ENCODE assay signal across 9 cellular contexts in the genomic region with DNA sequence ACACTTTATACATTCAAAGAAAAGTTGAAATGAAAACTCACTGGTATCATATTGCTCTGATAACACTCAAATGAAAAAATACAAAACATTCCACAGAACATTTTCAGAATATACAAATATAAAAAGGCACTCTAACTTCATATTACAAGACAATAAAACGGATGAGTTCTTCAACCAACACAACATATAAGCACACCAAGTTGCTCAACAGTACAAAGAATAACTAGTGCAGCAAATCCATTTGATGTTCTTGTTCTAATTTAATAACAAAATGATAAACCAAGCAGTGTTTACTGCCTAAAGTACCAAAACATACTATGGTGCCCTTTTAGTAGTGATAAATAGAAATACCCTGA.
DNase-seq lines count a peak whose midpoint lies in the region; ATAC-seq, FAIRE-seq and TF ChIP-seq lines count a peak whose summit lies in the region.
"Had no signal": no experiment of that assay in that cellular context is flagged by ENCODE, and none has a peak within 500 bp of the region (broad histone marks: within the 10 kb centered on the region; RNA-seq: fewer than 3 reads in every experiment).

No MANE protein-coding gene starts in this region.

- peak overlapping the region; percentile 86 for H3K27ac Mint-ChIP-seq in activated T-helper 2 cell treated with anti-CD3 and anti-CD28 coated beads, Interferon-gamma antibody, Interleukin-2, Interleukin-4, amounts not matched to agents 10 μg/mL and 5 μg/mL and 100 μg/mL, durations not matched to agents 14 hours and 24 hours and 36 hours

- H3K36me3 ChIP-seq in HEK293 (ENCODE audit: control insufficient read depth in 2 of 2, insufficient read depth in 1 of 2, low read length in 2 of 2) (no peaks in the 10 kb centered on the region), mesenchymal stem cell (ENCODE audit: control insufficient read depth in 1 of 2, insufficient read depth in 2 of 2, low read depth in 1 of 2, low read length in 2 of 2) (no peaks in the 10 kb centered on the region)

- no peak overlapping the region for H3K14ac ChIP-seq in mesenchymal stem cell (ENCODE audit: low read length in 2 of 2)

- FAIRE-seq in A204.1 (lab: Jason Lieb, UNC), result peak; percentile 30

- no peak overlapping the region for H4K91ac ChIP-seq in mesenchymal stem cell (ENCODE audit: low read length)

- no peak overlapping the region for H3K4me2 ChIP-seq in mesenchymal stem cell (ENCODE audit: low read length, poor library complexity, severe bottlenecking)

- no peak overlapping the region for H2AK5ac ChIP-seq in mesenchymal stem cell (ENCODE audit: low read length, severe bottlenecking)

- no peak overlapping the region for H2BK15ac ChIP-seq in mesenchymal stem cell (ENCODE audit: low read depth, poor library complexity, severe bottlenecking)

- H3K27me3 ChIP-seq in mesenchymal stem cell (ENCODE audit: control insufficient read depth in 1 of 2, insufficient read depth in 1 of 2, low read length in 2 of 2), result no peaks in the 10 kb centered on the region

- no peak overlapping the region for H2BK120ac ChIP-seq in mesenchymal stem cell (ENCODE audit: low read depth, low read length)

- 67% methylated on average over 1 of the region's 1 CpG for WGBS in mesenchymal stem cell

- no peak overlapping the region for H3K18ac ChIP-seq in mesenchymal stem cell (ENCODE audit: low read depth in 1 of 2, low read length in 2 of 2)

- no peaks in the 10 kb centered on the region for H3K79me1 ChIP-seq in mesenchymal stem cell (replicated peaks; ENCODE audit: low read length, poor library complexity, severe bottlenecking)

- DNase-seq in activated T-helper 2 cell treated with anti-CD3 and anti-CD28 coated beads, Interferon-gamma antibody, Interleukin-2, Interleukin-4, amounts not matched to agents 10 μg/mL and 5 μg/mL and 100 μg/mL, durations not matched to agents 14 hours and 24 hours and 36 hours (ENCODE audit: low spot score), result no peak
- DNase-seq in mesenchymal stem cell, result no peak
- no peak for DNase-seq in hippocampal formation (lab: John Stamatoyannopoulos, UW)
- DNase-seq in GM03348 (ENCODE audit: low spot score), result no peak
- DNase-seq: activated CD8-positive, alpha-beta memory T cell treated with anti-CD3 and anti-CD28 coated beads, Interleukin-2, amount 50 U/mL, for 4 hours had no signal

- no peak for TF ChIP-seq CTCF in HEK293 (tag by site-specific recombination; IDR thresholded peaks at IDR 0.05)

- H3K4ac ChIP-seq in mesenchymal stem cell (ENCODE audit: low read depth in 1 of 2, low read length in 2 of 2), result no peak overlapping the region

- no peak overlapping the region for H3K4me3 Mint-ChIP-seq in activated T-helper 2 cell treated with anti-CD3 and anti-CD28 coated beads, Interferon-gamma antibody, Interleukin-2, Interleukin-4, amounts not matched to agents 10 μg/mL and 5 μg/mL and 100 μg/mL, durations not matched to agents 14 hours and 24 hours and 36 hours (ENCODE audit: low read depth)

- H3K27ac ChIP-seq in HEK293 (ENCODE audit: extremely low read depth, low read depth, low read length), result 0 out of 2 replicates have a peak overlapping the region, but pooled peaks have one; percentile 55
- H3K27ac ChIP-seq in mesenchymal stem cell (ENCODE audit: low read length, poor library complexity, severe bottlenecking), result no peak overlapping the region

- H2AFZ ChIP-seq in mesenchymal stem cell (ENCODE audit: low read depth, low read length), result no peak overlapping the region

- H3K9me3 Mint-ChIP-seq in activated T-helper 2 cell treated with anti-CD3 and anti-CD28 coated beads, Interferon-gamma antibody, Interleukin-2, Interleukin-4, amounts not matched to agents 10 μg/mL and 5 μg/mL and 100 μg/mL, durations not matched to agents 14 hours and 24 hours and 36 hours, result peaks cover 11% of the 10 kb centered on the region

- H3K23ac ChIP-seq in mesenchymal stem cell (ENCODE audit: low read length in 2 of 2), result no peak overlapping the region

- H4K8ac ChIP-seq in mesenchymal stem cell (ENCODE audit: low read length), result no peak overlapping the region

- H3K4me1 Mint-ChIP-seq in activated T-helper 2 cell treated with anti-CD3 and anti-CD28 coated beads, Interferon-gamma antibody, Interleukin-2, Interleukin-4, amounts not matched to agents 10 μg/mL and 5 μg/mL and 100 μg/mL, durations not matched to agents 14 hours and 24 hours and 36 hours (ENCODE audit: low read depth), result peaks cover 57% of the 10 kb centered on the region

- peaks cover 82% of the 10 kb centered on the region for H3K36me3 Mint-ChIP-seq in activated T-helper 2 cell treated with anti-CD3 and anti-CD28 coated beads, Interferon-gamma antibody, Interleukin-2, Interleukin-4, amounts not matched to agents 10 μg/mL and 5 μg/mL and 100 μg/mL, durations not matched to agents 14 hours and 24 hours and 36 hours (ENCODE audit: low read depth)

- H3K9ac ChIP-seq in mesenchymal stem cell (ENCODE audit: low read length), result peak overlapping the region; percentile 89

- intact Hi-C loops in activated T-helper 2 cell treated with anti-CD3 and anti-CD28 coated beads, Interferon-gamma antibody, Interleukin-2, Interleukin-4, amounts not matched to agents 10 μg/mL and 5 μg/mL and 100 μg/mL, durations not matched to agents 14 hours and 24 hours and 36 hours (cut with micrococcal nuclease), result loop anchor here (5.0 to 10.0 kb wide), 2 partner anchors 190 to 742 kb away; a partner anchor contains a TSS

- H3K9me3 ChIP-seq in HEK293 (ENCODE audit: control insufficient read depth, insufficient read depth, low read depth, low read length) (no peaks in the 10 kb centered on the region), mesenchymal stem cell (ENCODE audit: control insufficient read depth, low read length) (no peaks in the 10 kb centered on the region)

- CTCF ChIA-PET in HEK293 (lab: Yijun Ruan, JAX), result interaction anchor here (0.6 to 1.7 kb wide), 2 partner anchors 24 to 826 kb away, joined by 3 to 6 read pairs; no protein-coding TSS in a partner anchor

- no peaks in the 10 kb centered on the region for H3K27me3 Mint-ChIP-seq in activated T-helper 2 cell treated with anti-CD3 and anti-CD28 coated beads, Interferon-gamma antibody, Interleukin-2, Interleukin-4, amounts not matched to agents 10 μg/mL and 5 μg/mL and 100 μg/mL, durations not matched to agents 14 hours and 24 hours and 36 hours (ENCODE audit: low read depth)

- no peak for ATAC-seq in GM18867 (IDR thresholded peaks at IDR 0.05; ENCODE audit: unreplicated experiment)
- ATAC-seq in GM21390 (IDR thresholded peaks at IDR 0.05; ENCODE audit: unreplicated experiment), result no peak

- no peak overlapping the region for H2BK12ac ChIP-seq in mesenchymal stem cell (ENCODE audit: low read length in 2 of 2)

- H2BK5ac ChIP-seq in mesenchymal stem cell (ENCODE audit: low read depth, low read length, poor library complexity, severe bottlenecking), result no peak overlapping the region

- POLR2A ChIA-PET in HEK293 (lab: Yijun Ruan, JAX), result no interaction called here

- H3K4me3 ChIP-seq in HEK293 (ENCODE audit: low read depth, low read length), result no peak overlapping the region
- H3K4me3 ChIP-seq in mesenchymal stem cell (ENCODE audit: insufficient read depth in 1 of 2, low read depth in 1 of 2, low read length in 2 of 2), result peak overlapping the region in 1 of 2 experiments; percentile 63

- H3K4me1 ChIP-seq in HEK293 (ENCODE audit: control insufficient read depth, insufficient read depth, low read length) (peaks cover 20% of the 10 kb centered on the region), mesenchymal stem cell (ENCODE audit: control insufficient read depth, insufficient read depth, low read depth, low read length) (peaks cover 1% of the 10 kb centered on the region)

TF ChIP-seq in HEK293, 187 proteins besides CTCF, POLR2A, EP300 and RAD21:
- TF ChIP-seq, protein P1, sequence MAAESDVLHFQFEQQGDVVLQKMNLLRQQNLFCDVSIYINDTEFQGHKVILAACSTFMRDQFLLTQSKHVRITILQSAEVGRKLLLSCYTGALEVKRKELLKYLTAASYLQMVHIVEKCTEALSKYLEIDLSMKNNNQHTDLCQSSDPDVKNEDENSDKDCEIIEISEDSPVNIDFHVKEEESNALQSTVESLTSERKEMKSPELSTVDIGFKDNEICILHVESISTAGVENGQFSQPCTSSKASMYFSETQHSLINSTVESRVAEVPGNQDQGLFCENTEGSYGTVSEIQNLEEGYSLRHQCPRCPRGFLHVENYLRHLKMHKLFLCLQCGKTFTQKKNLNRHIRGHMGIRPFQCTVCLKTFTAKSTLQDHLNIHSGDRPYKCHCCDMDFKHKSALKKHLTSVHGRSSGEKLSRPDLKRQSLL (tag by site-specific recombination; IDR thresholded peaks at IDR 0.05), result no peak
- TF ChIP-seq, protein P2, sequence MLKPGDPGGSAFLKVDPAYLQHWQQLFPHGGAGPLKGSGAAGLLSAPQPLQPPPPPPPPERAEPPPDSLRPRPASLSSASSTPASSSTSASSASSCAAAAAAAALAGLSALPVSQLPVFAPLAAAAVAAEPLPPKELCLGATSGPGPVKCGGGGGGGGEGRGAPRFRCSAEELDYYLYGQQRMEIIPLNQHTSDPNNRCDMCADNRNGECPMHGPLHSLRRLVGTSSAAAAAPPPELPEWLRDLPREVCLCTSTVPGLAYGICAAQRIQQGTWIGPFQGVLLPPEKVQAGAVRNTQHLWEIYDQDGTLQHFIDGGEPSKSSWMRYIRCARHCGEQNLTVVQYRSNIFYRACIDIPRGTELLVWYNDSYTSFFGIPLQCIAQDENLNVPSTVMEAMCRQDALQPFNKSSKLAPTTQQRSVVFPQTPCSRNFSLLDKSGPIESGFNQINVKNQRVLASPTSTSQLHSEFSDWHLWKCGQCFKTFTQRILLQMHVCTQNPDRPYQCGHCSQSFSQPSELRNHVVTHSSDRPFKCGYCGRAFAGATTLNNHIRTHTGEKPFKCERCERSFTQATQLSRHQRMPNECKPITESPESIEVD (tag by site-specific recombination; IDR thresholded peaks at IDR 0.05), result peak; percentile 73; the same call in 1 of the 2 replicates
